ENCODE assay signal across 1 cellular context in genomic region chr17:47735139-47735464, GRCh38.
TF ChIP-seq lines count a peak whose summit lies in the region.

No MANE protein-coding gene starts in this region.

TF ChIP-seq in GM12878, 131 proteins besides CTCF, POLR2A, EP300 and RAD21:
- TF ChIP-seq IKZF1 (conservative IDR thresholded peaks at IDR 0.05) (no peak), CREB1 (IDR thresholded peaks at IDR 0.05; ENCODE audit: low read depth) (no peak), E4F1 (IDR thresholded peaks at IDR 0.05; ENCODE audit: borderline replicate concordance, partially characterized antibody) (no peak), CBFB (IDR thresholded peaks at IDR 0.05; ENCODE audit: low read depth) (0 out of 2 replicates have a peak, but pooled peaks have one; percentile 1), FOXK2 (IDR thresholded peaks at IDR 0.05) (0 out of 2 replicates have a peak, but pooled peaks have one; percentile 5)
